Comparison of ENCODE assay signal across 15 cellular contexts in genomic region chr21:36120304-36120902, GRCh38. TPM values are rescaled to one million over a fixed set of nuclear protein-coding genes. Genes with fewer than 3 reads are reported as not detected.
DNase-seq lines count a peak whose midpoint lies in the region; ATAC-seq and TF ChIP-seq lines count a peak whose summit lies in the region.
"Had no signal": no experiment of that assay in that cellular context is flagged by ENCODE, and none has a peak within 500 bp of the region (broad histone marks: within the 10 kb centered on the region; RNA-seq: fewer than 3 reads in every experiment).

No MANE protein-coding gene starts in this region.

- no peaks in the 10 kb centered on the region for H3K79me2 ChIP-seq in GM23248 (ENCODE audit: insufficient read depth)

- H4K20me1 ChIP-seq in GM23248 (ENCODE audit: insufficient read depth) = no peaks in the 10 kb centered on the region

- DNase-seq in GM23248 (peak; percentile 61), SJCRH30 (peak; percentile 65 to 68), heart right ventricle (no peak), sigmoid colon (peak; percentile 79)
- DNase-seq in activated T-helper 1 cell treated with anti-CD3 and anti-CD28 coated beads, Interleukin-12 subunit alpha, Interleukin-12 subunit beta, Interleukin-2, Interleukin-4 antibody, amounts not matched to agents 30 ng/mL and 10 ng/mL and 1 ng/mL, durations not matched to agents 14 hours and 24 hours and 36 hours (ENCODE audit: low spot score) = no peak
- no peak for DNase-seq in stimulated activated naive CD8-positive, alpha-beta T cell treated with anti-CD3 and anti-CD28 coated beads, Interleukin-15, Interleukin-2, amounts not matched to agents 100 U/mL and 50 U/mL, for 24 hours
- DNase-seq: activated CD4-positive, alpha-beta T cell treated with anti-CD3 and anti-CD28 coated beads, Interleukin-2, amount 50 U/mL, for 4 hours; amniotic stem cell; NCI-H510A treated with DMSO at 0.1 percent for 48 hours; pancreas; stimulated activated CD4-positive, alpha-beta T cell treated with anti-CD3 and anti-CD28 coated beads, Interleukin-15, amount 100 ng/mL, for 24 hours; transverse colon had no signal

- no peak for TF ChIP-seq POLR2A in sigmoid colon (IDR thresholded peaks at IDR 0.05)

- H3K4me3 Mint-ChIP-seq in activated T-helper 1 cell treated with anti-CD3 and anti-CD28 coated beads, Interleukin-12 subunit alpha, Interleukin-12 subunit beta, Interleukin-2, Interleukin-4 antibody, amounts not matched to agents 30 ng/mL and 10 ng/mL and 1 ng/mL, durations not matched to agents 14 hours and 24 hours and 36 hours = no peak overlapping the region
- H3K4me3 Mint-ChIP-seq: mesothelial cell of epicardium had no signal

- in situ Hi-C loops in GM23248 (cut with MboI) = no loop called here

- WGBS in GM23248 (ENCODE audit: low coverage in 1 of 2, low lambda C conversion rate in 2 of 2, missing lambda C conversion rate in 2 of 2), 2 experiments = 47% methylated on average over 7 of the region's 7 CpGs
- WGBS in heart right ventricle, 2 donors = 74 to 78% methylated on average over 7 of the region's 7 CpGs
- WGBS in sigmoid colon, 2 donors = 83 to 90% methylated on average over 7 of the region's 7 CpGs

- H3K36me3 Mint-ChIP-seq in activated T-helper 1 cell treated with anti-CD3 and anti-CD28 coated beads, Interleukin-12 subunit alpha, Interleukin-12 subunit beta, Interleukin-2, Interleukin-4 antibody, amounts not matched to agents 30 ng/mL and 10 ng/mL and 1 ng/mL, durations not matched to agents 14 hours and 24 hours and 36 hours (ENCODE audit: low read depth) = no peaks in the 10 kb centered on the region
- H3K36me3 Mint-ChIP-seq: mesothelial cell of epicardium had no signal

- peaks cover 14% of the 10 kb centered on the region for H3K27me3 Mint-ChIP-seq in activated T-helper 1 cell treated with anti-CD3 and anti-CD28 coated beads, Interleukin-12 subunit alpha, Interleukin-12 subunit beta, Interleukin-2, Interleukin-4 antibody, amounts not matched to agents 30 ng/mL and 10 ng/mL and 1 ng/mL, durations not matched to agents 14 hours and 24 hours and 36 hours (ENCODE audit: insufficient read depth)

- ATAC-seq in heart right ventricle (peak; percentile 42 to 85 (median 70)), GM21367 (IDR thresholded peaks at IDR 0.05; ENCODE audit: unreplicated experiment) (no peak), HG02870 (IDR thresholded peaks at IDR 0.05; ENCODE audit: unreplicated experiment) (no peak)
- ATAC-seq in stimulated activated naive CD8-positive, alpha-beta T cell treated with anti-CD3 and anti-CD28 coated beads, Interleukin-15, Interleukin-2, amounts not matched to agents 100 U/mL and 50 U/mL, for 24 hours = no peak

- H3K9me3 ChIP-seq in GM23248 (ENCODE audit: low read depth) (no peaks in the 10 kb centered on the region), SJCRH30 (replicated peaks) (no peaks in the 10 kb centered on the region; the same call in 1 of the 2 replicates), heart right ventricle (peaks cover 0 to 5% (median 0%) of the 10 kb centered on the region in 11 donors), sigmoid colon (no peaks in the 10 kb centered on the region)
- H3K9me3 ChIP-seq: pancreas, transverse colon had no signal

- peak overlapping the region; percentile 8 for H3K4me2 ChIP-seq in GM23248 (ENCODE audit: unreplicated experiment)

- no peaks in the 10 kb centered on the region for H3K27me3 ChIP-seq in GM23248 (replicated peaks; ENCODE audit: insufficient read depth)
- H3K27me3 ChIP-seq in SJCRH30 = no peaks in the 10 kb centered on the region
- H3K27me3 ChIP-seq in heart right ventricle = no peaks in the 10 kb centered on the region
- no peaks in the 10 kb centered on the region for H3K27me3 ChIP-seq in sigmoid colon
- H3K27me3 ChIP-seq: pancreas, transverse colon had no signal

- no peaks in the 10 kb centered on the region for H3K9me3 Mint-ChIP-seq in activated T-helper 1 cell treated with anti-CD3 and anti-CD28 coated beads, Interleukin-12 subunit alpha, Interleukin-12 subunit beta, Interleukin-2, Interleukin-4 antibody, amounts not matched to agents 30 ng/mL and 10 ng/mL and 1 ng/mL, durations not matched to agents 14 hours and 24 hours and 36 hours

- TF ChIP-seq EP300 in sigmoid colon (IDR thresholded peaks at IDR 0.05) = no peak

- intact Hi-C loops in heart right ventricle (cut with DNase I) = no loop called here
- intact Hi-C loops in sigmoid colon (cut with DNase I) = no loop called here
- intact Hi-C loops in activated T-helper 1 cell treated with anti-CD3 and anti-CD28 coated beads, Interleukin-12 subunit alpha, Interleukin-12 subunit beta, Interleukin-2, Interleukin-4 antibody, amounts not matched to agents 30 ng/mL and 10 ng/mL and 1 ng/mL, durations not matched to agents 14 hours and 24 hours and 36 hours (cut with micrococcal nuclease) = no loop called here

- H3K27ac ChIP-seq in GM23248 = peak overlapping the region; percentile 18; the same call in 1 of the 2 replicates
- H3K27ac ChIP-seq in SJCRH30 = no peak overlapping the region
- peak overlapping the region in 5 of 10 donors; percentile 0 to 57 (median 30) for H3K27ac ChIP-seq in heart right ventricle
- H3K27ac ChIP-seq in sigmoid colon = peak overlapping the region in 1 of 4 donors; percentile 8
- H3K27ac ChIP-seq: pancreas had no signal

- peaks cover 8% of the 10 kb centered on the region; the same call in 1 of the 2 replicates for H3K4me1 ChIP-seq in GM23248 (ENCODE audit: insufficient read depth)
- H3K4me1 ChIP-seq in SJCRH30 = peaks cover 9% of the 10 kb centered on the region
- peaks cover 0 to 5% (median 0%) of the 10 kb centered on the region in 9 donors for H3K4me1 ChIP-seq in heart right ventricle
- no peaks in the 10 kb centered on the region for H3K4me1 ChIP-seq in sigmoid colon
- H3K4me1 ChIP-seq: pancreas had no signal

- TF ChIP-seq CTCF in heart right ventricle (IDR thresholded peaks at IDR 0.05) = no peak
- no peak for TF ChIP-seq CTCF in sigmoid colon (IDR thresholded peaks at IDR 0.05)

- no peaks in the 10 kb centered on the region for H3F3A ChIP-seq in GM23248 (ENCODE audit: insufficient read depth)

- H3K9me2 ChIP-seq in GM23248 (ENCODE audit: insufficient read depth) = no peaks in the 10 kb centered on the region

- H3K36me3 ChIP-seq in GM23248 (ENCODE audit: low read depth) = no peaks in the 10 kb centered on the region
- no peaks in the 10 kb centered on the region for H3K36me3 ChIP-seq in SJCRH30
- H3K36me3 ChIP-seq in heart right ventricle = no peaks in the 10 kb centered on the region
- H3K36me3 ChIP-seq in sigmoid colon = no peaks in the 10 kb centered on the region
- H3K36me3 ChIP-seq: pancreas, transverse colon had no signal

- H3K9ac ChIP-seq in GM23248 = no peak overlapping the region

- H3K4me1 Mint-ChIP-seq in activated T-helper 1 cell treated with anti-CD3 and anti-CD28 coated beads, Interleukin-12 subunit alpha, Interleukin-12 subunit beta, Interleukin-2, Interleukin-4 antibody, amounts not matched to agents 30 ng/mL and 10 ng/mL and 1 ng/mL, durations not matched to agents 14 hours and 24 hours and 36 hours (ENCODE audit: low read depth) = peaks cover 5% of the 10 kb centered on the region
- H3K4me1 Mint-ChIP-seq: mesothelial cell of epicardium had no signal

- H3K27ac Mint-ChIP-seq in activated T-helper 1 cell treated with anti-CD3 and anti-CD28 coated beads, Interleukin-12 subunit alpha, Interleukin-12 subunit beta, Interleukin-2, Interleukin-4 antibody, amounts not matched to agents 30 ng/mL and 10 ng/mL and 1 ng/mL, durations not matched to agents 14 hours and 24 hours and 36 hours = no peak overlapping the region
- H3K27ac Mint-ChIP-seq: mesothelial cell of epicardium had no signal

- H2AFZ ChIP-seq in GM23248 = peak overlapping the region; percentile 75

- H3K4me3 ChIP-seq in GM23248 = no peak overlapping the region
- H3K4me3 ChIP-seq in SJCRH30 = no peak overlapping the region
- no peak overlapping the region for H3K4me3 ChIP-seq in heart right ventricle
- no peak overlapping the region for H3K4me3 ChIP-seq in sigmoid colon
- H3K4me3 ChIP-seq: pancreas, transverse colon had no signal

RNA-seq across cellular contexts. Expression of gene CBR3, which starts 14.5 kb away (rescaled TPM):
- total RNA-seq in GM23248 (2014; rRNA removed; shearing (Covaris generic)) = 17.3 and 29.0 TPM in 2 replicates
- polyA plus RNA-seq in GM23248 (2016; fragmentation: Nextera tagmentation; extraction: Ambion mirVana) (28.1 and 28.3 TPM in 2 replicates), heart right ventricle (10 to 100 TPM in 1 of 2 donors, 1 to 10 TPM in 1; 3.7 to 10.4 TPM), sigmoid colon (10 to 100 TPM in 1 of 3 donors, 1 to 10 TPM in 2; 2.3 to 10.2 (median 8.9) TPM)
- total RNA-seq in SJCRH30 (2014; rRNA removed; shearing (Covaris generic)) = 2.2 and 2.4 TPM in 2 replicates
- total RNA-seq in heart right ventricle (1 to 10 TPM in 9 of 10 donors, under 1 TPM in 1; 0.99 to 5.8 (median 1.8) TPM), sigmoid colon (10 to 100 TPM in 3 of 4 donors, 1 to 10 TPM in 1; 3.5 to 17.8 (median 15.5) TPM)
- total RNA-seq in activated T-helper 1 cell treated with anti-CD3 and anti-CD28 coated beads, Interleukin-12 subunit alpha, Interleukin-12 subunit beta, Interleukin-2, Interleukin-4 antibody, amounts not matched to agents 30 ng/mL and 10 ng/mL and 1 ng/mL, durations not matched to agents 14 hours and 24 hours and 36 hours = 16.4 and 16.9 TPM in 2 replicates

RNA-seq across cellular contexts. Expression of gene DOP1B, which starts 36.2 kb away (rescaled TPM):
- 12.0 and 12.3 TPM in 2 replicates for total RNA-seq in GM23248 (2014; rRNA removed; shearing (Covaris generic))
- polyA plus RNA-seq in GM23248 (2016; fragmentation: Nextera tagmentation; extraction: Ambion mirVana) (5.4 and 6.0 TPM in 2 replicates), heart right ventricle (1 to 10 TPM; 2.3 to 6.4 TPM), sigmoid colon (10 to 100 TPM; 12.5 to 20.7 (median 13.8) TPM)
- total RNA-seq in SJCRH30 (2014; rRNA removed; shearing (Covaris generic)) = 8.2 and 13.0 TPM in 2 replicates
- total RNA-seq in heart right ventricle (10 to 100 TPM; 11.4 to 21.2 (median 15.2) TPM), sigmoid colon (10 to 100 TPM in 2 of 4 donors, 1 to 10 TPM in 2; 7.4 to 14.7 (median 9.8) TPM)
- 10.6 and 11.5 TPM in 2 replicates for total RNA-seq in activated T-helper 1 cell treated with anti-CD3 and anti-CD28 coated beads, Interleukin-12 subunit alpha, Interleukin-12 subunit beta, Interleukin-2, Interleukin-4 antibody, amounts not matched to agents 30 ng/mL and 10 ng/mL and 1 ng/mL, durations not matched to agents 14 hours and 24 hours and 36 hours

RNA-seq across cellular contexts. Expression of gene CBR1, which starts 50.6 kb away (rescaled TPM):
- total RNA-seq in GM23248 (2014; rRNA removed; shearing (Covaris generic)) = 179 and 205 TPM in 2 replicates
- polyA plus RNA-seq in GM23248 (2016; fragmentation: Nextera tagmentation; extraction: Ambion mirVana) = 151 and 158 TPM in 2 replicates
- total RNA-seq in SJCRH30 (2014; rRNA removed; shearing (Covaris generic)) = not detected in 2 replicates
- 10 to 100 TPM in 9 of 10 donors, 1 to 10 TPM in 1; 7.7 to 34.8 (median 17.6) TPM for total RNA-seq in heart right ventricle
- 10 to 100 TPM; 15.7 to 61.2 TPM for polyA plus RNA-seq in heart right ventricle
- 100 to 1,000 TPM; 102 to 264 (median 159) TPM for total RNA-seq in sigmoid colon
- 100 to 1,000 TPM; 110 to 214 (median 180) TPM for polyA plus RNA-seq in sigmoid colon
- total RNA-seq in activated T-helper 1 cell treated with anti-CD3 and anti-CD28 coated beads, Interleukin-12 subunit alpha, Interleukin-12 subunit beta, Interleukin-2, Interleukin-4 antibody, amounts not matched to agents 30 ng/mL and 10 ng/mL and 1 ng/mL, durations not matched to agents 14 hours and 24 hours and 36 hours = 62.7 and 62.8 TPM in 2 replicates

Comparison
In these comparisons a context has a peak if more than half of its experiments do, and no peak if none do; other contexts are left out.
1. DNase-seq: peak in GM23248 (single experiment), SJCRH30 (2 of 2) and sigmoid colon (single experiment); none in heart right ventricle (0 of 2), activated T-helper 1 cell treated with anti-CD3 and anti-CD28 coated beads, Interleukin-12 subunit alpha, Interleukin-12 subunit beta, Interleukin-2, Interleukin-4 antibody, amounts not matched to agents 30 ng/mL and 10 ng/mL and 1 ng/mL, durations not matched to agents 14 hours and 24 hours and 36 hours (single experiment) and stimulated activated naive CD8-positive, alpha-beta T cell treated with anti-CD3 and anti-CD28 coated beads, Interleukin-15, Interleukin-2, amounts not matched to agents 100 U/mL and 50 U/mL, for 24 hours (single experiment).
2. ATAC-seq: peak in heart right ventricle (8 of 8); none in GM21367 (single experiment), HG02870 (single experiment) and stimulated activated naive CD8-positive, alpha-beta T cell treated with anti-CD3 and anti-CD28 coated beads, Interleukin-15, Interleukin-2, amounts not matched to agents 100 U/mL and 50 U/mL, for 24 hours (single experiment).